ENCODE assay signal across 1 cellular context in genomic region chr22:35986085-35986484, GRCh38.
TF ChIP-seq lines count a peak whose summit lies in the region.

No MANE protein-coding gene starts in this region.

TF ChIP-seq in HepG2, 621 proteins besides CTCF, POLR2A, EP300 and RAD21:
- TF ChIP-seq SCMH1 (CRISPR knock-in tag; IDR thresholded peaks at IDR 0.05; ENCODE audit: borderline replicate concordance) = no peak
